18 cellular contexts compared by ENCODE assay signal in the genomic region with DNA sequence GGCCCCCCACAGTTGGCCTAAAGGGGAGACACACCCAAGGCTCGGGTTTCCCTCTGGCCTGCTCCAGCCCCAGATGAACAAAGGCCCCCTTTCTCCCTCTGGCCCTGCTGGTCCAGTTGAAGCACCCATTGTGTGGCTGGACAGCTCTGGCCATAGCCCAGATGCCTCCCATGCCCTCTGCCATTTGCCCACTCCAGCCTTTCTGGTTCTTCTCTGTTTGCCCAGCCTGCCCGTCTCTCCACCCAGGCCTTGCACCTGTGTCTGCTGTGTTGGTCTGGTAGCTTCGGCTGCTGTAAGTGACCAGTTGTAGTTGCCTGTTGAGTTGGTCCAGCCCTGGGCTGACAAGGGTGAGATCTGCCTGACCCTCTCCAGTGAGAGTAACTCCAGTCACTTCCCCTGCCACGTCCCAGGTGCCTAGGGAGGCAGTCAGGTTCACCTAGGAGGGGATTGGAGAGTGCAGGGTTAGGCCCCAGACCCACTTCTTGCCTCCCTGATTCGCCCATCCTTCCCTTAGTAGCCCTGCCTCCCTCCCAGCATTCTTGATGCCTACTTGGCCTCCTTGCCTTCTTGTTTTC. TPM values are rescaled to one million over a fixed set of nuclear protein-coding genes. Genes with fewer than 3 reads are reported as not detected.
A peak's percentile ranks its signal among the peaks of the same experiment; 100 is the strongest.
DNase-seq lines count a peak whose midpoint lies in the region; ATAC-seq and TF ChIP-seq lines count a peak whose summit lies in the region.
"Had no signal": no experiment of that assay in that cellular context is flagged by ENCODE, and none has a peak within 500 bp of the region (broad histone marks: within the 10 kb centered on the region; RNA-seq: fewer than 3 reads in every experiment).

No MANE protein-coding gene starts in this region.

- ATAC-seq in HG03354 (IDR thresholded peaks at IDR 0.05; ENCODE audit: poor library complexity, severe bottlenecking, unreplicated experiment) = no peak
- ATAC-seq: effector memory CD8-positive, alpha-beta T cell; right cardiac atrium; stimulated activated naive CD8-positive, alpha-beta T cell treated with anti-CD3 and anti-CD28 coated beads, Interleukin-15, Interleukin-2, amounts not matched to agents 100 U/mL and 50 U/mL, for 24 hours had no signal

- no peak for TF ChIP-seq EP300 in stomach (IDR thresholded peaks at IDR 0.05)

- no peak for TF ChIP-seq POLR2A in stomach (IDR thresholded peaks at IDR 0.05)

- no peak for TF ChIP-seq CTCF in stomach (IDR thresholded peaks at IDR 0.05)

- H3K9me3 ChIP-seq in SJCRH30 (replicated peaks) (no peaks in the 10 kb centered on the region), stomach (no peaks in the 10 kb centered on the region)
- H3K9me3 ChIP-seq: adrenal gland had no signal

- H3K36me3 ChIP-seq in SJCRH30 = peaks cover 30% of the 10 kb centered on the region
- peaks cover 0 to 18% (median 3%) of the 10 kb centered on the region in 4 donors for H3K36me3 ChIP-seq in stomach
- H3K36me3 ChIP-seq: adrenal gland had no signal

- H3K4me1 ChIP-seq in SJCRH30 = peaks cover 4% of the 10 kb centered on the region; the same call in 1 of the 2 replicates
- peaks cover 13 to 34% (median 30%) of the 10 kb centered on the region in 4 donors for H3K4me1 ChIP-seq in stomach

- intact Hi-C loops in stomach (cut with DNase I; ENCODE audit: low total_unique reads) = loop anchor here (10.0 kb wide), 1 partner anchor 55 kb away; no protein-coding TSS in a partner anchor

- H3K4me3 ChIP-seq in SJCRH30 (no peak overlapping the region), stomach (no peak overlapping the region)
- H3K4me3 ChIP-seq: adrenal gland had no signal

- WGBS in stomach, 5 donors = 69 to 80% (median 70%) methylated on average over 5 of the region's 5 CpGs

- H3K27me3 ChIP-seq in SJCRH30 = no peaks in the 10 kb centered on the region
- H3K27me3 ChIP-seq in stomach = peaks cover 0 to 92% (median 74%) of the 10 kb centered on the region in 3 donors

- H3K27ac ChIP-seq in SJCRH30 (no peak overlapping the region), stomach (no peak overlapping the region)
- H3K27ac ChIP-seq: adrenal gland had no signal

- peak; percentile 14 for DNase-seq in D341Med (ENCODE audit: low spot score)
- DNase-seq in SJCRH30 = peak; percentile 51 to 68
- DNase-seq in hippocampal formation (lab: John Stamatoyannopoulos, UW) = peak; percentile 62 to 66
- peak; percentile 69 for DNase-seq in putamen (ENCODE audit: low spot score)
- no peak for DNase-seq in stomach
- DNase-seq in NCI-H1436 treated with DMSO at 0.1 percent for 48 hours (lab: John Stamatoyannopoulos, UW) = no peak
- DNase-seq: activated CD4-positive, CD25-positive, alpha-beta regulatory T cell; central memory CD4-positive, alpha-beta T cell; COR-L47; effector memory CD8-positive, alpha-beta T cell; kidney glomerular epithelial cell; NCI-H1092 treated with DMSO at 0.1 percent for 48 hours; NCI-H526 treated with DMSO at 0.1 percent for 48 hours; right cardiac atrium; SHP77 treated with DMSO at 0.1 percent for 48 hours; stimulated activated naive CD8-positive, alpha-beta T cell treated with anti-CD3 and anti-CD28 coated beads, Interleukin-15, Interleukin-2, amounts not matched to agents 100 U/mL and 50 U/mL, for 24 hours had no signal

RNA-seq across cellular contexts. Expression of a gene that starts 3.0 kb away (rescaled TPM):
- 82.7 and 104 TPM in 2 replicates for total RNA-seq in SJCRH30 (2014; rRNA removed; shearing (Covaris generic))
- 1 to 10 TPM in 1 of 5 donors, not detected in 4; 1.1 TPM for total RNA-seq in stomach
- polyA plus RNA-seq in stomach = under 1 TPM; 0.31 to 0.75 (median 0.60) TPM

RNA-seq across cellular contexts. Expression of a gene that starts 18.7 kb away (rescaled TPM):
- total RNA-seq in SJCRH30 (2014; rRNA removed; shearing (Covaris generic)) = 234 and 262 TPM in 2 replicates
- 100 to 1,000 TPM in 1 of 5 donors, 10 to 100 TPM in 4; 18.7 to 220 (median 31.8) TPM for total RNA-seq in stomach
- polyA plus RNA-seq in stomach = 10 to 100 TPM; 22.5 to 48.4 (median 24.8) TPM

RNA-seq across cellular contexts. Expression of a gene that starts 25.4 kb away (rescaled TPM):
- total RNA-seq in SJCRH30 (2014; rRNA removed; shearing (Covaris generic)) = 157 and 192 TPM in 2 replicates
- 10 to 100 TPM in 3 of 5 donors, 1 to 10 TPM in 2; 5.2 to 49.6 (median 14.3) TPM for total RNA-seq in stomach
- 10 to 100 TPM; 14.6 to 26.9 (median 17.1) TPM for polyA plus RNA-seq in stomach

RNA-seq across cellular contexts. Expression of a gene that starts 39.0 kb away (rescaled TPM):
- total RNA-seq in SJCRH30 (2014; rRNA removed; shearing (Covaris generic)) = 170 and 171 TPM in 2 replicates
- 100 to 1,000 TPM in 1 of 5 donors, 10 to 100 TPM in 4; 15.9 to 116 (median 46.1) TPM for total RNA-seq in stomach
- 10 to 100 TPM; 14.1 to 39.7 (median 20.1) TPM for polyA plus RNA-seq in stomach

Comparison
In these comparisons a context has a peak if more than half of its experiments do, and no peak if none do; other contexts are left out.
1. DNase-seq: peak in D341Med (single experiment), SJCRH30 (2 of 2), hippocampal formation (2 of 2) and putamen (single experiment); none in stomach (single experiment) and NCI-H1436 treated with DMSO at 0.1 percent for 48 hours (single experiment).
2. RNA of a gene that starts 3.0 kb away (total RNA-seq): 82.7 to 104 TPM in SJCRH30; 1.1 TPM in stomach; every median in the first group is over 10 times any median in the second.